8 cellular contexts compared by ENCODE assay signal in genomic region chr1:67685558-67686271, GRCh38. TPM values are rescaled to one million over a fixed set of nuclear protein-coding genes. Genes with fewer than 3 reads are reported as not detected.
DNase-seq lines count a peak whose midpoint lies in the region; ATAC-seq and TF ChIP-seq lines count a peak whose summit lies in the region.

No MANE protein-coding gene starts in this region.

- H3K4me1 ChIP-seq in DND-41 (ENCODE audit: insufficient read depth, low read length): peaks cover 25% of the 10 kb centered on the region
- H3K4me1 ChIP-seq in lower lobe of right lung: peaks cover 16% of the 10 kb centered on the region

- H3K27me3 ChIP-seq in DND-41 (ENCODE audit: insufficient read depth, low read length, poor library complexity) (no peaks in the 10 kb centered on the region), lower lobe of right lung (ENCODE audit: low read depth) (no peaks in the 10 kb centered on the region)

- peak; percentile 66 for DNase-seq in DND-41
- DNase-seq in activated CD4-positive, alpha-beta T cell treated with anti-CD3 and anti-CD28 coated beads for 24 hours (ENCODE audit: low read depth in 2 of 2): peak; percentile 46 to 51
- DNase-seq in lower lobe of right lung: peak; percentile 75
- DNase-seq in stimulated activated CD8-positive, alpha-beta memory T cell treated with anti-CD3 and anti-CD28 coated beads, Interleukin-15, amount 100 ng/mL, for 1 hour (ENCODE audit: low read depth): peak; percentile 20
- DNase-seq in SKM-1 (lab: John Stamatoyannopoulos, UW; ENCODE audit: unreplicated experiment): no peak

- ATAC-seq in DND-41 (ENCODE audit: insufficient read depth, low read depth) (peak; percentile 22), GM21528 (IDR thresholded peaks at IDR 0.05; ENCODE audit: low FRiP score, unreplicated experiment) (peak; percentile 24), lower lobe of right lung (peak; percentile 51 to 60)

- H3K27ac Mint-ChIP-seq in dendritic cell treated with granulocyte-macrophage colony-stimulating factor and Interleukin-4, amounts not matched to agents 40 ng/mL and 50 ng/mL, for 4 days: peak overlapping the region; percentile 89

- H3K4me1 Mint-ChIP-seq in dendritic cell treated with granulocyte-macrophage colony-stimulating factor and Interleukin-4, amounts not matched to agents 40 ng/mL and 50 ng/mL, for 4 days (ENCODE audit: low read depth): peaks cover 50% of the 10 kb centered on the region

- peak overlapping the region; percentile 93 for H3K9ac ChIP-seq in DND-41 (ENCODE audit: low read depth, low read length)

- H3K27me3 Mint-ChIP-seq in dendritic cell treated with granulocyte-macrophage colony-stimulating factor and Interleukin-4, amounts not matched to agents 40 ng/mL and 50 ng/mL, for 4 days: no peaks in the 10 kb centered on the region

- peaks cover 32% of the 10 kb centered on the region for H3K36me3 Mint-ChIP-seq in dendritic cell treated with granulocyte-macrophage colony-stimulating factor and Interleukin-4, amounts not matched to agents 40 ng/mL and 50 ng/mL, for 4 days (ENCODE audit: low read depth)

- H3K36me3 ChIP-seq in DND-41 (ENCODE audit: insufficient read depth, low read length) (peaks cover 45% of the 10 kb centered on the region), KOPT-K1 (ENCODE audit: insufficient read depth, low read length) (no peaks in the 10 kb centered on the region), lower lobe of right lung (peaks cover 26% of the 10 kb centered on the region)

- peaks cover 29% of the 10 kb centered on the region for H4K20me1 ChIP-seq in DND-41 (ENCODE audit: insufficient read depth, low read length)

- peak overlapping the region; percentile 60 for H2AFZ ChIP-seq in DND-41 (ENCODE audit: low read depth, low read length)

- no peaks in the 10 kb centered on the region for H3K9me3 Mint-ChIP-seq in dendritic cell treated with granulocyte-macrophage colony-stimulating factor and Interleukin-4, amounts not matched to agents 40 ng/mL and 50 ng/mL, for 4 days

- H3K4me3 ChIP-seq in DND-41 (ENCODE audit: low read depth in 1 of 2, low read length in 2 of 2) (peak overlapping the region; percentile 95 to 99), lower lobe of right lung (peak overlapping the region; percentile 93)

- H3K9me3 ChIP-seq in DND-41 (ENCODE audit: insufficient read depth, low read length, severe bottlenecking): no peaks in the 10 kb centered on the region
- H3K9me3 ChIP-seq in KOPT-K1 (ENCODE audit: insufficient read depth, low read length, poor library complexity, severe bottlenecking): no peaks in the 10 kb centered on the region
- H3K9me3 ChIP-seq in lower lobe of right lung: no peaks in the 10 kb centered on the region

- TF ChIP-seq CTCF in DND-41 (IDR thresholded peaks at IDR 0.05; ENCODE audit: borderline replicate concordance, extremely low read depth, low read length, poor library complexity, severe bottlenecking) (no peak), lower lobe of right lung (IDR thresholded peaks at IDR 0.05) (no peak)

- intact Hi-C loops in dendritic cell treated with granulocyte-macrophage colony-stimulating factor and Interleukin-4, amounts not matched to agents 40 ng/mL and 50 ng/mL, for 4 days (cut with micrococcal nuclease): loop anchor here (5.0 to 10.0 kb wide), 2 partner anchors 123 to 151 kb away; no protein-coding TSS in a partner anchor
- intact Hi-C loops in lower lobe of right lung (cut with DNase I): no loop called here

- H3K4me2 ChIP-seq in DND-41 (ENCODE audit: insufficient read depth, low read length): peak overlapping the region; percentile 70

- H3K4me3 Mint-ChIP-seq in dendritic cell treated with granulocyte-macrophage colony-stimulating factor and Interleukin-4, amounts not matched to agents 40 ng/mL and 50 ng/mL, for 4 days: peak overlapping the region; percentile 92

- H3K27ac ChIP-seq in DND-41 (ENCODE audit: low read length) (peak overlapping the region; percentile 88), KOPT-K1 (ENCODE audit: low read depth, low read length, poor library complexity, severe bottlenecking) (peak overlapping the region; percentile 34), lower lobe of right lung (peak overlapping the region; percentile 94)

- H3K79me2 ChIP-seq in DND-41 (ENCODE audit: insufficient read depth, low read length): peaks cover 27% of the 10 kb centered on the region

RNA-seq across cellular contexts. Expression of gene GADD45A, which starts 0.7 kb away (rescaled TPM):
- total RNA-seq in lower lobe of right lung: 13.6 TPM

Comparison
In these comparisons a context has a peak if more than half of its experiments do, and no peak if none do; other contexts are left out.
1. H3K27ac ChIP-seq: peak in every context shown above with its lines; median percentile 94 in lower lobe of right lung; 88 in DND-41; 34 in KOPT-K1.